In genomic region chr17:5439446-5439764, GRCh38 we compare ENCODE assay signal across 1 cellular context.
TF ChIP-seq lines count a peak whose summit lies in the region.

No MANE protein-coding gene starts in this region.

TF ChIP-seq in GM12878, 131 proteins besides CTCF, POLR2A, EP300 and RAD21:
- TF ChIP-seq RELB (IDR thresholded peaks at IDR 0.05; ENCODE audit: low read depth) (0 out of 2 replicates have a peak, but pooled peaks have one; percentile 8), ATF2 (IDR thresholded peaks at IDR 0.05; ENCODE audit: low read length) (no peak), NR2C2 (IDR thresholded peaks at IDR 0.05; ENCODE audit: borderline replicate concordance, control insufficient read depth, insufficient read length, low read depth) (no peak)
